Comparison of ENCODE assay signal across 8 cellular contexts in genomic region chr20:1388706-1389483, GRCh38. TPM values are rescaled to one million over a fixed set of nuclear protein-coding genes. Genes with fewer than 3 reads are reported as not detected.
A peak's percentile ranks its signal among the peaks of the same experiment; 100 is the strongest.
DNase-seq lines count a peak whose midpoint lies in the region; ATAC-seq and TF ChIP-seq lines count a peak whose summit lies in the region.

No MANE protein-coding gene starts in this region.

- H3K4me3 ChIP-seq in subcutaneous abdominal adipose tissue (ENCODE audit: low read depth in 1 of 5, low read length in 5 of 5), result peak overlapping the region in 4 of 5 donors; percentile 44 to 54 (median 50)

- ATAC-seq in WTC11, result no peak
- no peak for ATAC-seq in HG03039 (IDR thresholded peaks at IDR 0.05; ENCODE audit: unreplicated experiment)
- ATAC-seq in HG03095 (IDR thresholded peaks at IDR 0.05; ENCODE audit: unreplicated experiment), result no peak

- H3K4me1 Mint-ChIP-seq in activated CD4-positive, alpha-beta T cell treated with anti-CD3 and anti-CD28 coated beads, Interleukin-2, amount 10 ng/mL, durations not matched to agents 24 days and 14 days, result peaks cover 75% of the 10 kb centered on the region
- peaks cover 55% of the 10 kb centered on the region for H3K4me1 Mint-ChIP-seq in WTC11
- H3K4me1 Mint-ChIP-seq in glutamatergic neuron (ENCODE audit: low read depth, unreplicated experiment), result peaks cover 50% of the 10 kb centered on the region

- H3K27ac Mint-ChIP-seq in activated CD4-positive, alpha-beta T cell treated with anti-CD3 and anti-CD28 coated beads, Interleukin-2, amount 10 ng/mL, durations not matched to agents 24 days and 14 days, result peak overlapping the region; percentile 53
- H3K27ac Mint-ChIP-seq in WTC11 (peak overlapping the region; percentile 81), glutamatergic neuron (ENCODE audit: unreplicated experiment) (peak overlapping the region; percentile 92)

- no peaks in the 10 kb centered on the region for H3K9me3 Mint-ChIP-seq in activated CD4-positive, alpha-beta T cell treated with anti-CD3 and anti-CD28 coated beads, Interleukin-2, amount 10 ng/mL, durations not matched to agents 24 days and 14 days
- H3K9me3 Mint-ChIP-seq in WTC11 (no peaks in the 10 kb centered on the region), glutamatergic neuron (ENCODE audit: unreplicated experiment) (peaks cover 5% of the 10 kb centered on the region)

- H3K36me3 ChIP-seq in subcutaneous abdominal adipose tissue (ENCODE audit: control insufficient read depth in 5 of 5, insufficient read depth in 5 of 5, low read length in 5 of 5), result peaks cover 0 to 16% (median 5%) of the 10 kb centered on the region in 5 donors

- H3K9ac ChIP-seq in subcutaneous abdominal adipose tissue (ENCODE audit: low read length in 5 of 5), result peak overlapping the region in 4 of 5 donors; percentile 19 to 71 (median 40)

- peaks cover 47% of the 10 kb centered on the region for H3K36me3 Mint-ChIP-seq in activated CD4-positive, alpha-beta T cell treated with anti-CD3 and anti-CD28 coated beads, Interleukin-2, amount 10 ng/mL, durations not matched to agents 24 days and 14 days (ENCODE audit: low read depth)
- no peaks in the 10 kb centered on the region for H3K36me3 Mint-ChIP-seq in WTC11
- peaks cover 3% of the 10 kb centered on the region for H3K36me3 Mint-ChIP-seq in glutamatergic neuron (ENCODE audit: unreplicated experiment)

- CTCF ChIA-PET in WTC11 (lab: Charles Lee), result interaction anchor here (0.7 to 1.1 kb wide), 4 partner anchors 49 to 100 kb away, joined by 3 to 4 read pairs (median 3); no protein-coding TSS in a partner anchor

- H3K9me3 ChIP-seq in subcutaneous abdominal adipose tissue (ENCODE audit: control insufficient read depth in 5 of 5, low read length in 5 of 5), result no peaks in the 10 kb centered on the region

- H3K27me3 Mint-ChIP-seq in activated CD4-positive, alpha-beta T cell treated with anti-CD3 and anti-CD28 coated beads, Interleukin-2, amount 10 ng/mL, durations not matched to agents 24 days and 14 days, result no peaks in the 10 kb centered on the region
- H3K27me3 Mint-ChIP-seq in WTC11 (ENCODE audit: low read depth), result 0 out of 2 replicates have a peak, but pooled peaks cover 1% of the 10 kb centered on the region
- H3K27me3 Mint-ChIP-seq in glutamatergic neuron (ENCODE audit: unreplicated experiment), result peaks cover 12% of the 10 kb centered on the region

- DNase-seq in activated CD4-positive, alpha-beta T cell treated with anti-CD3 and anti-CD28 coated beads, Interleukin-2, amount 10 ng/mL, durations not matched to agents 24 days and 14 days, result peak; percentile 79
- DNase-seq in activated CD4-positive, alpha-beta T cell treated with anti-CD3 and anti-CD28 coated beads, Interleukin-2, amount 50 U/mL, for 1 hour, result no peak
- DNase-seq in WTC11 (ENCODE audit: low spot score), result no peak
- peak; percentile 29 for DNase-seq in glutamatergic neuron
- DNase-seq in activated CD8-positive, alpha-beta memory T cell treated with anti-CD3 and anti-CD28 coated beads for 24 hours, result no peak

- peak overlapping the region; percentile 76 for H3K27ac ChIP-seq in subcutaneous abdominal adipose tissue (ENCODE audit: low read depth, low read length)

- H3K27me3 ChIP-seq in subcutaneous abdominal adipose tissue (ENCODE audit: control insufficient read depth in 5 of 5, insufficient read depth in 4 of 5, low read length in 5 of 5), result no peaks in the 10 kb centered on the region

- POLR2A ChIA-PET in WTC11 (lab: Charles Lee), result no interaction called here

- H3K4me3 Mint-ChIP-seq in activated CD4-positive, alpha-beta T cell treated with anti-CD3 and anti-CD28 coated beads, Interleukin-2, amount 10 ng/mL, durations not matched to agents 24 days and 14 days, result peak overlapping the region; percentile 79
- H3K4me3 Mint-ChIP-seq in WTC11 (no peak overlapping the region; the same call in 1 of the 2 replicates), glutamatergic neuron (ENCODE audit: unreplicated experiment) (peak overlapping the region; percentile 75)

- intact Hi-C loops in activated CD4-positive, alpha-beta T cell treated with anti-CD3 and anti-CD28 coated beads, Interleukin-2, amount 10 ng/mL, durations not matched to agents 24 days and 14 days (cut with micrococcal nuclease), result loop anchor here (1.0 kb wide), 1 partner anchor 9 kb away; no protein-coding TSS in a partner anchor

- TF ChIP-seq CTCF in WTC11 (IDR thresholded peaks at IDR 0.05), result no peak
- no peak for TF ChIP-seq CTCF in glutamatergic neuron (IDR thresholded peaks at IDR 0.05; ENCODE audit: partially characterized antibody, unreplicated experiment)

- peaks cover 18 to 91% (median 77%) of the 10 kb centered on the region in 5 donors for H3K4me1 ChIP-seq in subcutaneous abdominal adipose tissue (ENCODE audit: control insufficient read depth in 5 of 5, insufficient read depth in 5 of 5, low read length in 5 of 5)

TF ChIP-seq in WTC11, 78 proteins besides CTCF, POLR2A, EP300 and RAD21:
- TF ChIP-seq ERG (CRISPR knock-in tag; IDR thresholded peaks at IDR 0.05) (no peak), AFF4 (CRISPR knock-in tag; IDR thresholded peaks at IDR 0.05; ENCODE audit: borderline replicate concordance) (no peak), SMAD3 (CRISPR knock-in tag; IDR thresholded peaks at IDR 0.05; ENCODE audit: borderline replicate concordance) (no peak), NFYB (CRISPR knock-in tag; conservative IDR thresholded peaks at IDR 0.05; ENCODE audit: low read depth) (no peak), MAX (CRISPR knock-in tag; IDR thresholded peaks at IDR 0.05) (no peak)

RNA-seq across cellular contexts. Expression of gene FKBP1A, which starts 4.0 kb away (rescaled TPM):
- total RNA-seq in activated CD4-positive, alpha-beta T cell treated with anti-CD3 and anti-CD28 coated beads, Interleukin-2, amount 10 ng/mL, durations not matched to agents 24 days and 14 days, result 291 and 292 TPM in 2 replicates
- total RNA-seq in WTC11 (2021) (197 to 218 TPM (median 201 TPM) in 3 replicates), glutamatergic neuron (ENCODE audit: unreplicated experiment) (350 TPM)

RNA-seq across cellular contexts. Expression of gene SDCBP2, which starts 60.0 kb away (rescaled TPM):
- 2.0 and 3.0 TPM in 2 replicates for total RNA-seq in activated CD4-positive, alpha-beta T cell treated with anti-CD3 and anti-CD28 coated beads, Interleukin-2, amount 10 ng/mL, durations not matched to agents 24 days and 14 days
- total RNA-seq in WTC11 (2021), result 2.5 to 3.3 TPM (median 2.6 TPM) in 3 replicates
- 4.0 TPM for total RNA-seq in glutamatergic neuron (ENCODE audit: unreplicated experiment)

Comparison
In these comparisons a context has a peak if more than half of its experiments do, and no peak if none do; other contexts are left out.
1. DNase-seq: peak in activated CD4-positive, alpha-beta T cell treated with anti-CD3 and anti-CD28 coated beads, Interleukin-2, amount 10 ng/mL, durations not matched to agents 24 days and 14 days (single experiment) and glutamatergic neuron (single experiment); none in activated CD4-positive, alpha-beta T cell treated with anti-CD3 and anti-CD28 coated beads, Interleukin-2, amount 50 U/mL, for 1 hour (single experiment), WTC11 (single experiment) and activated CD8-positive, alpha-beta memory T cell treated with anti-CD3 and anti-CD28 coated beads for 24 hours (single experiment).
2. Peak in every context shown above with its lines, with median percentiles within 50 percentile points of each other: H3K27ac Mint-ChIP-seq.